ENCODE assay signal across 15 cellular contexts in genomic region chr17:72353502-72353901, GRCh38.
"Had no signal": no experiment of that assay in that cellular context is flagged by ENCODE, and none has a peak within 500 bp of the region (broad histone marks: within the 10 kb centered on the region; RNA-seq: fewer than 3 reads in every experiment).

No MANE protein-coding gene starts in this region.

- H3K9me3 Mint-ChIP-seq: activated CD4-positive, alpha-beta T cell treated with anti-CD3 and anti-CD28 coated beads, Interleukin-2, amount 10 ng/mL, durations not matched to agents 24 days and 14 days had no signal

- DNase-seq: activated B cell treated with CpG ODN at 0.5 μM for 24 hours; activated CD4-positive, alpha-beta T cell treated with anti-CD3 and anti-CD28 coated beads, Interleukin-2, amount 10 ng/mL, durations not matched to agents 24 days and 14 days; activated naive CD4-positive, alpha-beta T cell treated with anti-CD3 and anti-CD28 coated beads, Interleukin-2, amount 10 ng/mL, durations not matched to agents 7 days and 5 days; body of pancreas; immature natural killer cell; left cardiac atrium; natural killer cell; occipital lobe; stimulated activated CD4-positive, alpha-beta T cell treated with anti-CD3 and anti-CD28 coated beads, Interleukin-4, amount 100 ng/mL, for 24 hours; stimulated activated naive CD8-positive, alpha-beta T cell treated with anti-CD3 and anti-CD28 coated beads, Interleukin-15, amount 100 ng/mL, for 72 hours; T-helper 1 cell had no signal

- H3K4me1 Mint-ChIP-seq: activated B cell treated with CpG ODN at 0.5 μM for 24 hours; activated CD4-positive, alpha-beta T cell treated with anti-CD3 and anti-CD28 coated beads, Interleukin-2, amount 10 ng/mL, durations not matched to agents 24 days and 14 days; activated naive CD4-positive, alpha-beta T cell treated with anti-CD3 and anti-CD28 coated beads, Interleukin-2, amount 10 ng/mL, durations not matched to agents 7 days and 5 days; immature natural killer cell; stimulated activated naive CD8-positive, alpha-beta T cell treated with anti-CD3 and anti-CD28 coated beads, Interleukin-15, amount 100 ng/mL, for 72 hours had no signal

- H3K27ac Mint-ChIP-seq: activated B cell treated with CpG ODN at 0.5 μM for 24 hours; activated CD4-positive, alpha-beta T cell treated with anti-CD3 and anti-CD28 coated beads, Interleukin-2, amount 10 ng/mL, durations not matched to agents 24 days and 14 days; activated naive CD4-positive, alpha-beta T cell treated with anti-CD3 and anti-CD28 coated beads, Interleukin-2, amount 10 ng/mL, durations not matched to agents 7 days and 5 days; activated T-helper 2 cell treated with anti-CD3 and anti-CD28 coated beads, Interferon-gamma antibody, Interleukin-2, Interleukin-4, amounts not matched to agents 10 μg/mL and 5 μg/mL and 100 μg/mL, durations not matched to agents 14 hours and 24 hours and 36 hours; immature natural killer cell; natural killer cell; stimulated activated naive CD8-positive, alpha-beta T cell treated with anti-CD3 and anti-CD28 coated beads, Interleukin-15, amount 100 ng/mL, for 72 hours had no signal

- H3K27me3 Mint-ChIP-seq: activated CD4-positive, alpha-beta T cell treated with anti-CD3 and anti-CD28 coated beads, Interleukin-2, amount 10 ng/mL, durations not matched to agents 24 days and 14 days had no signal

- H3K4me3 Mint-ChIP-seq: activated B cell treated with CpG ODN at 0.5 μM for 24 hours; activated CD4-positive, alpha-beta T cell treated with anti-CD3 and anti-CD28 coated beads, Interleukin-2, amount 10 ng/mL, durations not matched to agents 24 days and 14 days; activated naive CD4-positive, alpha-beta T cell treated with anti-CD3 and anti-CD28 coated beads, Interleukin-2, amount 10 ng/mL, durations not matched to agents 7 days and 5 days; immature natural killer cell; natural killer cell; stimulated activated naive CD8-positive, alpha-beta T cell treated with anti-CD3 and anti-CD28 coated beads, Interleukin-15, amount 100 ng/mL, for 72 hours had no signal

- ATAC-seq: body of pancreas; esophagus mucosa; left cardiac atrium; natural killer cell; stimulated activated naive CD8-positive, alpha-beta T cell treated with anti-CD3 and anti-CD28 coated beads, Interleukin-15, amount 100 ng/mL, for 72 hours had no signal

- H3K4me3 ChIP-seq: body of pancreas, thoracic aorta had no signal

- H3K36me3 Mint-ChIP-seq: activated naive CD4-positive, alpha-beta T cell treated with anti-CD3 and anti-CD28 coated beads, Interleukin-2, amount 10 ng/mL, durations not matched to agents 7 days and 5 days; immature natural killer cell; natural killer cell had no signal

- H3K9me3 ChIP-seq: body of pancreas, thoracic aorta had no signal

- FAIRE-seq: endometrium had no signal

- H3K36me3 ChIP-seq: thoracic aorta had no signal

- H3K27me3 ChIP-seq: body of pancreas had no signal

- H3K27ac ChIP-seq: body of pancreas, thoracic aorta had no signal
